In the genomic region with DNA sequence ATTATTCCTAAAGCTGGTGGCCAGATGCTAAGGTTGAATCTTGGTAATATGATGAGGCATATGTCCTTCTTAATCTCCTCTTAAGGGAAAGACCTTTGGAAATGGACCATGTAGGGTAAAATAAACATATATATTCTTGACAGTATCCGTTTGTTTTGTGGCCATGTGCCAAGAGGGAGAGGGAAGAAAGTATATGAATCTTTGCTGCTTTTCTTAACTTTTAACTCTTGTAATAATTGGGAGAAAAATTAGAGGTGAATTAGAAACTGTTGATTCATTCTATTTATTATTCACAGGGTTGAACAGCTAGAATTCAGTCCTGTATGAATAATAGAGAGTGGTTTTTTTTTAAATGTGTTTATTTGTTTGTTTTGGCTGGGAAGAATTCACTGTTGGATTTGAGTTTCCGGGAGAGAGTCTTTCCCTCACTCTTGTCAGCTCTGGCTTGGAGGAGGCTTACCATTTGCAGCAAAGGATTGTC, we compare ENCODE assay signal across 14 cellular contexts. TPM values are rescaled to one million over a fixed set of nuclear protein-coding genes. Genes with fewer than 3 reads are reported as not detected.
DNase-seq lines count a peak whose midpoint lies in the region; TF ChIP-seq lines count a peak whose summit lies in the region.
"Had no signal": no experiment of that assay in that cellular context is flagged by ENCODE, and none has a peak within 500 bp of the region (broad histone marks: within the 10 kb centered on the region; RNA-seq: fewer than 3 reads in every experiment).

No MANE protein-coding gene starts in this region.

- H3K79me2 ChIP-seq in osteoblast (ENCODE audit: insufficient read depth, low read length): peaks cover 31% of the 10 kb centered on the region

- no peak overlapping the region for H3K4me3 ChIP-seq in osteoblast (ENCODE audit: insufficient read depth, low read length)

- peak overlapping the region; percentile 16 for H3K4me2 ChIP-seq in osteoblast (ENCODE audit: insufficient read depth, low read length)

- peaks cover 4% of the 10 kb centered on the region for H4K20me1 ChIP-seq in osteoblast (ENCODE audit: insufficient read depth, low read length)

- no peaks in the 10 kb centered on the region for H3K36me3 ChIP-seq in osteoblast (ENCODE audit: insufficient read depth, low read length)

- H3K4me1 ChIP-seq in osteoblast (ENCODE audit: insufficient read depth, low read length): peaks cover 17% of the 10 kb centered on the region

- TF ChIP-seq CTCF in osteoblast (IDR thresholded peaks at IDR 0.05; ENCODE audit: extremely low read depth, low read depth, low read length): no peak

- no peak overlapping the region for H3K27ac ChIP-seq in osteoblast (ENCODE audit: low read depth, low read length)

- DNase-seq in Daoy (ENCODE audit: low read depth): peak; percentile 21
- peak; percentile 49 for DNase-seq in NCI-H2171 treated with DMSO at 0.1 percent for 48 hours (lab: John Stamatoyannopoulos, UW)
- peak; percentile 52 for DNase-seq in dermis blood vessel endothelial cell
- no peak for DNase-seq in osteoblast (ENCODE audit: insufficient read length, low spot score, missing footprints)
- no peak for DNase-seq in HK-2 (ENCODE audit: unreplicated experiment)
- no peak for DNase-seq in hypothalamus (lab: John Stamatoyannopoulos, UW)
- DNase-seq in activated CD4-positive, alpha-beta T cell treated with anti-CD3 and anti-CD28 coated beads for 4 hours: no peak
- no peak for DNase-seq in activated naive CD4-positive, alpha-beta T cell (lab: John Stamatoyannopoulos, UW)
- DNase-seq: activated naive CD4-positive, alpha-beta T cell treated with anti-CD3 and anti-CD28 coated beads, Interleukin-2, amount 50 U/mL, for 16 hours; CD4-positive, alpha-beta memory T cell; dorsolateral prefrontal cortex; mesendoderm; NCI-H187 treated with DMSO at 0.1 percent for 48 hours; T1000 had no signal

- H3K9me3 ChIP-seq in osteoblast (ENCODE audit: low read depth, low read length): no peaks in the 10 kb centered on the region

- H2AFZ ChIP-seq in osteoblast (ENCODE audit: low read length): no peak overlapping the region

- H3K27me3 ChIP-seq in osteoblast (ENCODE audit: insufficient read depth, low read length): no peaks in the 10 kb centered on the region
- H3K27me3 ChIP-seq: dorsolateral prefrontal cortex had no signal

RNA-seq across cellular contexts. Expression of a gene that starts 31.6 kb away (rescaled TPM):
- total RNA-seq in Daoy (2014; rRNA removed; shearing (Covaris generic)): 79.8 and 106 TPM in 2 replicates
- total RNA-seq in dermis blood vessel endothelial cell (23.5 and 26.7 TPM in 2 replicates), osteoblast (22.4 and 24.2 TPM in 2 replicates)

RNA-seq across cellular contexts. Expression of a gene that starts 43.0 kb away (rescaled TPM):
- total RNA-seq in Daoy (2014; rRNA removed; shearing (Covaris generic)): 8.6 and 17.1 TPM in 2 replicates
- total RNA-seq in dermis blood vessel endothelial cell (0.17 TPM in 1 of 2 replicates, not detected in the other), osteoblast (not detected in 2 replicates)
- total RNA-seq: CD4-positive, alpha-beta memory T cell had no signal

Comparison
In these comparisons a context has a peak if more than half of its experiments do, and no peak if none do; other contexts are left out.
1. DNase-seq: peak in Daoy (single experiment), NCI-H2171 treated with DMSO at 0.1 percent for 48 hours (single experiment) and dermis blood vessel endothelial cell (single experiment); none in osteoblast (single experiment), HK-2 (single experiment), hypothalamus (0 of 51), activated CD4-positive, alpha-beta T cell treated with anti-CD3 and anti-CD28 coated beads for 4 hours (0 of 2) and activated naive CD4-positive, alpha-beta T cell (0 of 4).